In genomic region chr2:218186355-218186766, GRCh38 we compare ENCODE assay signal across 8 cellular contexts. TPM values are rescaled to one million over a fixed set of nuclear protein-coding genes. Genes with fewer than 3 reads are reported as not detected.
DNase-seq lines count a peak whose midpoint lies in the region; ATAC-seq, FAIRE-seq and TF ChIP-seq lines count a peak whose summit lies in the region.

No MANE protein-coding gene starts in this region.

- no peaks in the 10 kb centered on the region for H3K23me2 ChIP-seq in H9 (ENCODE audit: insufficient read length, low read depth, low read length, poor library complexity, severe bottlenecking)

- no peak overlapping the region for H3K14ac ChIP-seq in H9 (ENCODE audit: insufficient read depth, low read length)

- no peak overlapping the region for H3K9ac ChIP-seq in H9 (ENCODE audit: extremely low read depth, insufficient read length, low read length)

- no peaks in the 10 kb centered on the region for H3K9me3 Mint-ChIP-seq in CD8-positive, alpha-beta memory T cell
- H3K9me3 Mint-ChIP-seq in H9 = no peaks in the 10 kb centered on the region

- H3K9me3 ChIP-seq in CD8-positive, alpha-beta memory T cell (ENCODE audit: low read length) = no peaks in the 10 kb centered on the region
- H3K9me3 ChIP-seq in H9 (ENCODE audit: control insufficient read depth, low read depth, low read length) = no peaks in the 10 kb centered on the region
- H3K9me3 ChIP-seq in WERI-Rb-1 (ENCODE audit: severe bottlenecking) = peaks cover 3% of the 10 kb centered on the region

- H4K8ac ChIP-seq in H9 (replicated peaks; ENCODE audit: insufficient read length, low read depth, low read length) = no peak overlapping the region

- POLR2A ChIA-PET in CD8-positive, alpha-beta memory T cell (lab: Charles Lee) = no interaction called here

- H2BK15ac ChIP-seq in H9 (ENCODE audit: low read depth, low read length) = no peak overlapping the region

- CTCF ChIA-PET in CD8-positive, alpha-beta memory T cell (lab: Charles Lee) = interaction anchor here (1.0 to 1.8 kb wide), 6 partner anchors 13 to 84 kb away, joined by 3 to 9 read pairs (median 4); partner anchors contain the start of genes AAMP and PNKD

- no peak overlapping the region for H3K4me2 ChIP-seq in H9 (ENCODE audit: insufficient read depth, insufficient read length, low read length)

- H3K4me3 Mint-ChIP-seq in CD8-positive, alpha-beta memory T cell = no peak overlapping the region
- no peak overlapping the region for H3K4me3 Mint-ChIP-seq in H9

- no peak overlapping the region for H3K18ac ChIP-seq in H9 (ENCODE audit: insufficient read length, low read depth, low read length)

- no peaks in the 10 kb centered on the region for H3K36me3 Mint-ChIP-seq in CD8-positive, alpha-beta memory T cell
- no peaks in the 10 kb centered on the region; a peak in 1 of 7 replicates for H3K36me3 Mint-ChIP-seq in H9 (ENCODE audit: insufficient read depth in 1 of 3, low read depth in 3 of 3)

- WGBS in H9 (ENCODE audit: extremely low coverage, insufficient read length, low lambda C conversion rate) = no CpG with 5 or more reads among the region's 8 CpGs

- no peak overlapping the region for H2BK20ac ChIP-seq in H9 (ENCODE audit: low read depth, low read length, poor library complexity, severe bottlenecking)

- no peak overlapping the region for H4K91ac ChIP-seq in H9 (ENCODE audit: insufficient read length, low read depth, low read length)

- no peak overlapping the region for H3K27ac ChIP-seq in CD8-positive, alpha-beta memory T cell (ENCODE audit: low read depth, low read length)
- H3K27ac ChIP-seq in H9 (ENCODE audit: insufficient read length, low read depth, low read length) (no peak overlapping the region), WERI-Rb-1 (no peak overlapping the region)

- H2BK5ac ChIP-seq in H9 (ENCODE audit: insufficient read length, low read length) = no peak overlapping the region

- H3K4me1 Mint-ChIP-seq in CD8-positive, alpha-beta memory T cell = peaks cover 6 to 8% (median 8%) of the 10 kb centered on the region in 3 donors
- peaks cover 6% of the 10 kb centered on the region in 2 experiments; a peak in 3 of 4 replicates for H3K4me1 Mint-ChIP-seq in H9

- peaks cover 0 to 6% of the 10 kb centered on the region in 2 donors for H3K27me3 Mint-ChIP-seq in CD8-positive, alpha-beta memory T cell
- H3K27me3 Mint-ChIP-seq in H9 (ENCODE audit: low read depth) = peaks cover 5% of the 10 kb centered on the region

- H2AK5ac ChIP-seq in H9 (ENCODE audit: insufficient read length, low read length) = no peak overlapping the region

- H4K20me1 ChIP-seq in H9 (ENCODE audit: control insufficient read depth, insufficient read depth, insufficient read length) = no peaks in the 10 kb centered on the region

- H3K56ac ChIP-seq in H9 (ENCODE audit: insufficient read length, low read depth, low read length) = no peak overlapping the region

- H3K23ac ChIP-seq in H9 (ENCODE audit: insufficient read length, low read depth, low read length) = no peak overlapping the region

- no peak for ATAC-seq in HG02642 (IDR thresholded peaks at IDR 0.05; ENCODE audit: poor library complexity, unreplicated experiment)

- TF ChIP-seq CTCF in H9 (conservative IDR thresholded peaks at IDR 0.05) (peak; percentile 83), WERI-Rb-1 (IDR thresholded peaks at IDR 0.05; ENCODE audit: low read depth, low read length) (peak; percentile 79), bronchial epithelial cell (IDR thresholded peaks at IDR 0.05; ENCODE audit: insufficient read depth, low read length, severe bottlenecking) (peak; percentile 83)

- no peaks in the 10 kb centered on the region for H3K36me3 ChIP-seq in CD8-positive, alpha-beta memory T cell (ENCODE audit: insufficient read depth, low read length)
- H3K36me3 ChIP-seq in WERI-Rb-1 (no peaks in the 10 kb centered on the region), bronchial epithelial cell (ENCODE audit: control insufficient read depth, insufficient read depth, low read length) (no peaks in the 10 kb centered on the region)

- peak overlapping the region; percentile 94 for H2AFZ ChIP-seq in H9 (ENCODE audit: low read length)

- no peak overlapping the region for H4K5ac ChIP-seq in H9 (ENCODE audit: insufficient read length, low read depth, low read length)

- no peaks in the 10 kb centered on the region for H3K79me2 ChIP-seq in H9 (ENCODE audit: insufficient read depth, low read length)

- H3K4me1 ChIP-seq in CD8-positive, alpha-beta memory T cell (ENCODE audit: insufficient read depth, low read length) = peaks cover 3% of the 10 kb centered on the region
- peaks cover 3% of the 10 kb centered on the region; the same call in 1 of the 2 replicates for H3K4me1 ChIP-seq in H9 (ENCODE audit: insufficient read depth, low read length)

- H3K27ac Mint-ChIP-seq in CD8-positive, alpha-beta memory T cell = peak overlapping the region in 4 of 8 donors; percentile 8 to 48 (median 18)
- H3K27ac Mint-ChIP-seq in H9 = no peak overlapping the region; a peak in 1 of 7 replicates

- no peak overlapping the region for H3K4ac ChIP-seq in H9 (ENCODE audit: low read depth, low read length)

- H2BK12ac ChIP-seq in H9 (ENCODE audit: insufficient read length, low read depth, low read length) = no peak overlapping the region

- H2BK120ac ChIP-seq in H9 (ENCODE audit: low read depth, low read length, poor library complexity, severe bottlenecking) = no peak overlapping the region

- H3T11ph ChIP-seq in H9 (ENCODE audit: low read length) = no peak overlapping the region

- FAIRE-seq in bronchial epithelial cell (lab: Jason Lieb, UNC) = no peak

- no peak overlapping the region for H3K4me3 ChIP-seq in CD8-positive, alpha-beta memory T cell (ENCODE audit: low read length)
- H3K4me3 ChIP-seq in WERI-Rb-1 (ENCODE audit: low read depth, low read length) (no peak overlapping the region), bronchial epithelial cell (ENCODE audit: low read depth, low read length) (no peak overlapping the region)

- H3K27me3 ChIP-seq in CD8-positive, alpha-beta memory T cell (ENCODE audit: insufficient read depth, low read length, poor library complexity, severe bottlenecking) = no peaks in the 10 kb centered on the region
- no peaks in the 10 kb centered on the region for H3K27me3 ChIP-seq in H9 (ENCODE audit: insufficient read depth, low read length)
- H3K27me3 ChIP-seq in WERI-Rb-1 (ENCODE audit: insufficient read depth, low read depth, severe bottlenecking) = peaks cover 41% of the 10 kb centered on the region
- H3K27me3 ChIP-seq in bronchial epithelial cell (ENCODE audit: control insufficient read depth, insufficient read depth, low read length) = peaks cover 4% of the 10 kb centered on the region

- peak; percentile 46 to 79 (median 68) for DNase-seq in CD8-positive, alpha-beta memory T cell
- DNase-seq in H9 (peak; percentile 79), NCI-H2171 (lab: John Stamatoyannopoulos, UW) (peak; percentile 36), WERI-Rb-1 (peak; percentile 67), bronchial epithelial cell (ENCODE audit: low read depth) (peak; percentile 74), kidney glomerular epithelial cell (lab: John Stamatoyannopoulos, UW) (peak; percentile 67)
- peak; percentile 52 to 57 for DNase-seq in stimulated activated CD4-positive, alpha-beta T cell treated with anti-CD3 and anti-CD28 coated beads, Interleukin-15, amount 100 ng/mL, for 48 hours (ENCODE audit: low read depth in 2 of 2)

- no peaks in the 10 kb centered on the region for H3K79me1 ChIP-seq in H9 (ENCODE audit: insufficient read depth, low read depth, low read length, poor library complexity, severe bottlenecking)

RNA-seq across cellular contexts. Expression of gene CXCR1, which starts 19.6 kb away (rescaled TPM):
- total RNA-seq in CD8-positive, alpha-beta memory T cell = not detected
- polyA plus RNA-seq in CD8-positive, alpha-beta memory T cell = 1.1 TPM
- total RNA-seq in H9 (2021) (not detected in 2 replicates), bronchial epithelial cell (not detected in 2 replicates)

RNA-seq across cellular contexts. Expression of gene ARPC2, which starts 30.6 kb away (rescaled TPM):
- 100 to 1,000 TPM; 575 to 600 TPM for total RNA-seq in CD8-positive, alpha-beta memory T cell
- polyA plus RNA-seq in CD8-positive, alpha-beta memory T cell = 970 TPM
- total RNA-seq in H9 (2021) (197 and 204 TPM in 2 replicates), bronchial epithelial cell (504 and 577 TPM in 2 replicates)
